Comparison of ENCODE assay signal across 8 cellular contexts in the genomic region with DNA sequence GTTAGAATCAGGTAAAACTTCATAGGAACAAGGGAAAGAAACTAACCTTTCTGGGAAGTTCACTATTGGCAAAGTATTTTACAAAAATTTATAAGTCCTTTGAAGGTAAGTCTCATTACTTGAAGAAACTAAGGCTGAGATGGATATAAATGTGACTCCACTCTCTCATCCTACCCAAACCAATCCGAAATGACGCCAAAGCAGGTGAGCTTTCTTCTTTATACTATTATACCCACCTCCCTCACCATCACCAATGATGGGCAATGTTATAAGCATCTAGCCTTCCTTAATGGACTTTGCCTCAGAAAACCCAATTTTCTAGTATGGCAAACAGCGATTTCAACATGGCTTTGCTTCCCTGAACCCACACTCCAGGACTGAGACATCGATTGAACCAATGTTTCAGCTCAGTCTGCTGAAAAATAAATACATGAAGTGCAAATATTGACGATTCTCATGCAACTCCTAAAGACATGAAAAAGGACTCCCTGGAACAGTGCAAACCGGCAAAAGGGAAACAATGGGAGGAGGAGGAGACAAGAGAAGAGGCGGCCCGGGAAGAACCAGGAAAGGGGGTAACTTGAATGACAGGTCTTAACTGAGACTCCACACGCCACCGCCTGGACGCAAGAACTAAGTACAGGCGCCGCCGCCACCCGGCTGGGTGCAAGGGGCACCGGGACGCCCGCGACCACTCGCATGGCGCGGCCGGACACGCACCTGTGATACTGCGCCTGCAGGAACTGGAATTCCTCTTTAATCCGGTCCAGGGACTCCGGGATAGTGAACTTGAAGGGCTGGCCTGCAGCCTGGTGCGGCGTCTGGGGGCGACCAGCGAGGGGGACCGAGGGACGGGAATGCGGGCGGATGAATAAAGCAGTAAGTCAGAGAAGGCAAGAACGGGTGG. TPM values are rescaled to one million over a fixed set of nuclear protein-coding genes. Genes with fewer than 3 reads are reported as not detected.
DNase-seq lines count a peak whose midpoint lies in the region; ATAC-seq and TF ChIP-seq lines count a peak whose summit lies in the region.

No MANE protein-coding gene starts in this region.

- no peaks in the 10 kb centered on the region for H3K27me3 ChIP-seq in foreskin keratinocyte
- peaks cover 4% of the 10 kb centered on the region for H3K27me3 ChIP-seq in upper lobe of right lung

- DNase-seq in DMS153 treated with DMSO at 0.1 percent for 48 hours (lab: John Stamatoyannopoulos, UW; ENCODE audit: unreplicated experiment) (peak; percentile 71), NCI-H345 (lab: John Stamatoyannopoulos, UW) (peak; percentile 77), foreskin keratinocyte (peak; percentile 49 to 72), naive B cell (peak; percentile 60), upper lobe of right lung (peak; percentile 87), T-helper 17 cell (no peak)
- DNase-seq in activated T-helper 2 cell treated with anti-CD3 and anti-CD28 coated beads, Interferon-gamma antibody, Interleukin-2, Interleukin-4, amounts not matched to agents 10 μg/mL and 5 μg/mL and 100 μg/mL, durations not matched to agents 14 hours and 24 hours and 36 hours (ENCODE audit: low spot score) = no peak

- peak; percentile 28 for ATAC-seq in HG03108 (IDR thresholded peaks at IDR 0.05; ENCODE audit: unreplicated experiment)
- peak; percentile 32 for ATAC-seq in foreskin keratinocyte
- peak; percentile 15 to 19 for ATAC-seq in naive B cell (ENCODE audit: low read depth in 2 of 2)
- peak; percentile 38 for ATAC-seq in upper lobe of right lung
- ATAC-seq in T-helper 17 cell = no peak

- H3K4me3 Mint-ChIP-seq in activated T-helper 2 cell treated with anti-CD3 and anti-CD28 coated beads, Interferon-gamma antibody, Interleukin-2, Interleukin-4, amounts not matched to agents 10 μg/mL and 5 μg/mL and 100 μg/mL, durations not matched to agents 14 hours and 24 hours and 36 hours (ENCODE audit: low read depth) = peak overlapping the region; percentile 33
- H3K4me3 Mint-ChIP-seq in naive B cell (no peak overlapping the region), T-helper 17 cell (no peak overlapping the region)

- no peaks in the 10 kb centered on the region for H3K9me3 Mint-ChIP-seq in activated T-helper 2 cell treated with anti-CD3 and anti-CD28 coated beads, Interferon-gamma antibody, Interleukin-2, Interleukin-4, amounts not matched to agents 10 μg/mL and 5 μg/mL and 100 μg/mL, durations not matched to agents 14 hours and 24 hours and 36 hours
- H3K9me3 Mint-ChIP-seq in naive B cell = no peaks in the 10 kb centered on the region

- peaks cover 27% of the 10 kb centered on the region for H3K27me3 Mint-ChIP-seq in activated T-helper 2 cell treated with anti-CD3 and anti-CD28 coated beads, Interferon-gamma antibody, Interleukin-2, Interleukin-4, amounts not matched to agents 10 μg/mL and 5 μg/mL and 100 μg/mL, durations not matched to agents 14 hours and 24 hours and 36 hours (ENCODE audit: low read depth)
- peaks cover 0 to 4% (median 0%) of the 10 kb centered on the region in 3 donors for H3K27me3 Mint-ChIP-seq in naive B cell
- H3K27me3 Mint-ChIP-seq in T-helper 17 cell = peaks cover 12% of the 10 kb centered on the region

- H3K4me1 ChIP-seq in foreskin keratinocyte (peaks cover 6% of the 10 kb centered on the region), upper lobe of right lung (peaks cover 25% of the 10 kb centered on the region)

- H3K9me3 ChIP-seq in upper lobe of right lung (no peaks in the 10 kb centered on the region), T-helper 17 cell (ENCODE audit: control insufficient read depth, low read length, poor library complexity, severe bottlenecking) (no peaks in the 10 kb centered on the region)

- peaks cover 11% of the 10 kb centered on the region for H3K4me1 Mint-ChIP-seq in activated T-helper 2 cell treated with anti-CD3 and anti-CD28 coated beads, Interferon-gamma antibody, Interleukin-2, Interleukin-4, amounts not matched to agents 10 μg/mL and 5 μg/mL and 100 μg/mL, durations not matched to agents 14 hours and 24 hours and 36 hours (ENCODE audit: low read depth)
- H3K4me1 Mint-ChIP-seq in naive B cell (peaks cover 8 to 17% (median 9%) of the 10 kb centered on the region in 3 donors), T-helper 17 cell (peaks cover 20% of the 10 kb centered on the region)

- TF ChIP-seq CTCF in foreskin keratinocyte (conservative IDR thresholded peaks at IDR 0.05) (peak; percentile 78), upper lobe of right lung (IDR thresholded peaks at IDR 0.05) (peak; percentile 70)

- no peak overlapping the region for H3K27ac Mint-ChIP-seq in activated T-helper 2 cell treated with anti-CD3 and anti-CD28 coated beads, Interferon-gamma antibody, Interleukin-2, Interleukin-4, amounts not matched to agents 10 μg/mL and 5 μg/mL and 100 μg/mL, durations not matched to agents 14 hours and 24 hours and 36 hours
- H3K27ac Mint-ChIP-seq in naive B cell = peak overlapping the region; percentile 50 to 88 (median 72)
- no peak overlapping the region for H3K27ac Mint-ChIP-seq in T-helper 17 cell

- peaks cover 2% of the 10 kb centered on the region for H3K36me3 Mint-ChIP-seq in activated T-helper 2 cell treated with anti-CD3 and anti-CD28 coated beads, Interferon-gamma antibody, Interleukin-2, Interleukin-4, amounts not matched to agents 10 μg/mL and 5 μg/mL and 100 μg/mL, durations not matched to agents 14 hours and 24 hours and 36 hours (ENCODE audit: low read depth)
- H3K36me3 Mint-ChIP-seq in naive B cell (peaks cover 0 to 1% of the 10 kb centered on the region in 2 donors), T-helper 17 cell (ENCODE audit: low read depth) (no peaks in the 10 kb centered on the region)

- peak overlapping the region; percentile 71 for H3K4me3 ChIP-seq in upper lobe of right lung

- peaks cover 8% of the 10 kb centered on the region for H3K36me3 ChIP-seq in upper lobe of right lung

- intact Hi-C loops in activated T-helper 2 cell treated with anti-CD3 and anti-CD28 coated beads, Interferon-gamma antibody, Interleukin-2, Interleukin-4, amounts not matched to agents 10 μg/mL and 5 μg/mL and 100 μg/mL, durations not matched to agents 14 hours and 24 hours and 36 hours (cut with micrococcal nuclease) = no loop called here
- intact Hi-C loops in upper lobe of right lung (cut with DNase I) = no loop called here

- H3K27ac ChIP-seq in foreskin keratinocyte = peak overlapping the region; percentile 81
- peak overlapping the region; percentile 81 for H3K27ac ChIP-seq in upper lobe of right lung

RNA-seq across cellular contexts. Expression of a gene that starts 2.5 kb away (rescaled TPM):
- total RNA-seq in activated T-helper 2 cell treated with anti-CD3 and anti-CD28 coated beads, Interferon-gamma antibody, Interleukin-2, Interleukin-4, amounts not matched to agents 10 μg/mL and 5 μg/mL and 100 μg/mL, durations not matched to agents 14 hours and 24 hours and 36 hours = 0.14 and 0.41 TPM in 2 replicates
- total RNA-seq in foreskin keratinocyte (21.4 and 24.2 TPM in 2 replicates), upper lobe of right lung (19.2 TPM), T-helper 17 cell (1 to 10 TPM; 2.2 to 3.4 TPM)
- polyA plus RNA-seq in foreskin keratinocyte (15.1 and 19.0 TPM in 2 replicates), naive B cell (ENCODE audit: low read depth in 6 of 6) (100 to 1,000 TPM in 4 of 6 donors, 10 to 100 TPM in 2; 86.2 to 241 (median 152) TPM)

Comparison
In these comparisons a context has a peak if more than half of its experiments do, and no peak if none do; other contexts are left out.
1. DNase-seq: peak in DMS153 treated with DMSO at 0.1 percent for 48 hours (single experiment), NCI-H345 (single experiment), foreskin keratinocyte (2 of 2), naive B cell (single experiment) and upper lobe of right lung (single experiment); none in activated T-helper 2 cell treated with anti-CD3 and anti-CD28 coated beads, Interferon-gamma antibody, Interleukin-2, Interleukin-4, amounts not matched to agents 10 μg/mL and 5 μg/mL and 100 μg/mL, durations not matched to agents 14 hours and 24 hours and 36 hours (single experiment) and T-helper 17 cell (0 of 3).
2. H3K27ac Mint-ChIP-seq: peak in naive B cell (6 of 6); none in activated T-helper 2 cell treated with anti-CD3 and anti-CD28 coated beads, Interferon-gamma antibody, Interleukin-2, Interleukin-4, amounts not matched to agents 10 μg/mL and 5 μg/mL and 100 μg/mL, durations not matched to agents 14 hours and 24 hours and 36 hours (single experiment) and T-helper 17 cell (single experiment).